9 cellular contexts compared by ENCODE assay signal in genomic region chr7:90726623-90727022, GRCh38.
DNase-seq lines count a peak whose midpoint lies in the region; ATAC-seq and TF ChIP-seq lines count a peak whose summit lies in the region.
"Had no signal": no experiment of that assay in that cellular context is flagged by ENCODE, and none has a peak within 500 bp of the region (broad histone marks: within the 10 kb centered on the region; RNA-seq: fewer than 3 reads in every experiment).

No MANE protein-coding gene starts in this region.

- H3K9ac ChIP-seq in PC-3 (ENCODE audit: low read length), result no peak overlapping the region

- no peak overlapping the region for H3K27ac ChIP-seq in PC-3 (ENCODE audit: low read length)
- peak overlapping the region; percentile 70 for H3K27ac ChIP-seq in left ventricle myocardium inferior (replicated peaks)
- H3K27ac ChIP-seq in spleen, result peak overlapping the region in 6 of 8 donors; percentile 4 to 67 (median 50)

- H3K4me1 ChIP-seq in PC-3 (ENCODE audit: insufficient read depth, low read length) (peaks cover 13% of the 10 kb centered on the region), left ventricle myocardium inferior (peaks cover 31% of the 10 kb centered on the region), spleen (peaks cover 7 to 71% (median 36%) of the 10 kb centered on the region in 6 donors)

- H3K27me3 ChIP-seq in PC-3 (ENCODE audit: low read length) (no peaks in the 10 kb centered on the region), left ventricle myocardium inferior (ENCODE audit: low read depth) (no peaks in the 10 kb centered on the region), spleen (replicated peaks in 1 of 7) (no peaks in the 10 kb centered on the region)

- H3F3A ChIP-seq in PC-3 (ENCODE audit: low read length, unreplicated experiment), result no peaks in the 10 kb centered on the region

- H4K20me1 ChIP-seq in PC-3 (ENCODE audit: low read length), result no peaks in the 10 kb centered on the region

- ATAC-seq in GM21381 (IDR thresholded peaks at IDR 0.05; ENCODE audit: unreplicated experiment) (peak; percentile 10), PC-3 (peak; percentile 90), GM21825 (IDR thresholded peaks at IDR 0.05; ENCODE audit: unreplicated experiment) (no peak), HG03469 (IDR thresholded peaks at IDR 0.05; ENCODE audit: unreplicated experiment) (no peak)
- ATAC-seq: activated CD8-positive, alpha-beta T cell treated with anti-CD3 and anti-CD28 coated beads for 36 hours had no signal

- DNase-seq in PC-3, result peak; percentile 47
- DNase-seq in left ventricle myocardium inferior, result no peak
- no peak for DNase-seq in spleen
- no peak for DNase-seq in SKM-1 (lab: John Stamatoyannopoulos, UW; ENCODE audit: unreplicated experiment)
- DNase-seq: activated CD8-positive, alpha-beta T cell treated with anti-CD3 and anti-CD28 coated beads for 36 hours; effector CD8-positive, alpha-beta T cell had no signal

- H3K4me3 ChIP-seq in PC-3 (ENCODE audit: low read length) (no peak overlapping the region), left ventricle myocardium inferior (peak overlapping the region; percentile 2), spleen (peak overlapping the region in 2 of 8 donors; percentile 1 to 41)

- POLR2A ChIA-PET in PC-3 (lab: Charles Lee; ENCODE audit: unreplicated experiment), result no interaction called here

- no peaks in the 10 kb centered on the region for H3K9me3 ChIP-seq in PC-3 (ENCODE audit: low read length)
- H3K9me3 ChIP-seq in left ventricle myocardium inferior (replicated peaks), result peaks cover 10% of the 10 kb centered on the region
- H3K9me3 ChIP-seq in spleen, result peaks cover 0 to 20% (median 11%) of the 10 kb centered on the region in 8 donors

- no peak for TF ChIP-seq CTCF in PC-3 (conservative IDR thresholded peaks at IDR 0.05; ENCODE audit: low read depth, low read length)
- no peak for TF ChIP-seq CTCF in left ventricle myocardium inferior (IDR thresholded peaks at IDR 0.05; ENCODE audit: borderline replicate concordance)
- no peak for TF ChIP-seq CTCF in spleen (IDR thresholded peaks at IDR 0.05 in 8 of 11, conservative IDR thresholded peaks at IDR 0.05 in 3 of 11)

- no peak for TF ChIP-seq POLR2A in spleen (IDR thresholded peaks at IDR 0.05)

- H3K4me2 ChIP-seq in PC-3 (ENCODE audit: low read length), result no peak overlapping the region

- intact Hi-C loops in PC-3 (cut with micrococcal nuclease), result no loop called here
- intact Hi-C loops in left ventricle myocardium inferior (cut with micrococcal nuclease), result no loop called here
- intact Hi-C loops in spleen (cut with DNase I; ENCODE audit: low total_unique reads), result no loop called here

- peak overlapping the region; percentile 21; the same call in 1 of the 2 replicates for H2AFZ ChIP-seq in PC-3 (ENCODE audit: low read length)

- no peaks in the 10 kb centered on the region for H3K9me2 ChIP-seq in PC-3 (replicated peaks; ENCODE audit: low read length)

- CTCF ChIA-PET in PC-3 (lab: Charles Lee), result no interaction called here

- H3K36me3 ChIP-seq in PC-3 (ENCODE audit: low read depth, low read length) (no peaks in the 10 kb centered on the region), left ventricle myocardium inferior (peaks cover 6% of the 10 kb centered on the region), spleen (peaks cover 0 to 4% (median 0%) of the 10 kb centered on the region in 6 donors)

- no peaks in the 10 kb centered on the region for H3K79me2 ChIP-seq in PC-3 (ENCODE audit: low read length)

- 22 to 63% (median 53%) methylated on average over 3 of the region's 3 CpGs for WGBS in spleen, 5 donors

- BruUV-seq in PC-3 (replicated peaks; lab: Mats Ljungman, UMichigan), result no TSS peak

Comparison
In these comparisons a context has a peak if more than half of its experiments do, and no peak if none do; other contexts are left out.
1. ATAC-seq: peak in GM21381 (single experiment) and PC-3 (single experiment); none in GM21825 (single experiment) and HG03469 (single experiment).